In genomic region chr5:14212838-14213237, GRCh38 we compare ENCODE assay signal across 9 cellular contexts.
A peak's percentile ranks its signal among the peaks of the same experiment; 100 is the strongest.
DNase-seq lines count a peak whose midpoint lies in the region; ATAC-seq and TF ChIP-seq lines count a peak whose summit lies in the region.
"Had no signal": no experiment of that assay in that cellular context is flagged by ENCODE, and none has a peak within 500 bp of the region (broad histone marks: within the 10 kb centered on the region; RNA-seq: fewer than 3 reads in every experiment).

No MANE protein-coding gene starts in this region.

- peak overlapping the region; percentile 21 for H3K27ac Mint-ChIP-seq in type B pancreatic cell

- in situ Hi-C loops in T47D (cut with HindIII; ENCODE audit: low pct_unique_long_range_greater_than_20kb, low sequenced_read_pairs), result no loop called here

- H3K27me3 Mint-ChIP-seq in type B pancreatic cell, result no peaks in the 10 kb centered on the region

- no peak overlapping the region for H3K4me3 ChIP-seq in tibial artery

- H3K9me3 ChIP-seq in tibial artery, result no peaks in the 10 kb centered on the region

- DNase-seq in SHP77 (lab: John Stamatoyannopoulos, UW), result peak; percentile 37 to 43
- DNase-seq in SHP77 treated with DMSO at 0.1 percent for 48 hours (lab: John Stamatoyannopoulos, UW), result no peak
- DNase-seq in T47D (ENCODE audit: low read depth in 1 of 2, low spot score in 1 of 2), result peak; percentile 55 to 69
- DNase-seq in type B pancreatic cell (ENCODE audit: extremely low spot score, unreplicated experiment), result no peak
- DNase-seq in amniotic stem cell (lab: John Stamatoyannopoulos, UW), result no peak
- no peak for DNase-seq in tibial artery
- DNase-seq: activated naive CD4-positive, alpha-beta T cell had no signal

- H3K9me3 Mint-ChIP-seq in type B pancreatic cell, result peaks cover 3% of the 10 kb centered on the region

- ATAC-seq in HG03039 (IDR thresholded peaks at IDR 0.05; ENCODE audit: unreplicated experiment) (peak; percentile 23), GM19328 (IDR thresholded peaks at IDR 0.05; ENCODE audit: unreplicated experiment) (no peak)

- peaks cover 59% of the 10 kb centered on the region for H3K4me1 Mint-ChIP-seq in type B pancreatic cell (ENCODE audit: unreplicated experiment)

- no peaks in the 10 kb centered on the region for H3K36me3 ChIP-seq in tibial artery

- peaks cover 0 to 77% (median 37%) of the 10 kb centered on the region in 4 donors for H3K4me1 ChIP-seq in tibial artery

- no peaks in the 10 kb centered on the region for H3K27me3 ChIP-seq in tibial artery

- intact Hi-C loops in tibial artery (cut with DNase I; ENCODE audit: low total_unique reads), result no loop called here

- H3K36me3 Mint-ChIP-seq in type B pancreatic cell, result no peaks in the 10 kb centered on the region

- H3K4me3 Mint-ChIP-seq in type B pancreatic cell, result no peak overlapping the region

- no peak for TF ChIP-seq CTCF in type B pancreatic cell (conservative IDR thresholded peaks at IDR 0.05)
- TF ChIP-seq CTCF in tibial artery (IDR thresholded peaks at IDR 0.05), result no peak

- no peak overlapping the region for H3K27ac ChIP-seq in tibial artery

Comparison
In these comparisons a context has a peak if more than half of its experiments do, and no peak if none do; other contexts are left out.
1. DNase-seq: peak in SHP77 (2 of 2) and T47D (2 of 2); none in SHP77 treated with DMSO at 0.1 percent for 48 hours (single experiment), type B pancreatic cell (single experiment), amniotic stem cell (single experiment) and tibial artery (0 of 2).